Comparison of ENCODE assay signal across 27 cellular contexts in the genomic region with DNA sequence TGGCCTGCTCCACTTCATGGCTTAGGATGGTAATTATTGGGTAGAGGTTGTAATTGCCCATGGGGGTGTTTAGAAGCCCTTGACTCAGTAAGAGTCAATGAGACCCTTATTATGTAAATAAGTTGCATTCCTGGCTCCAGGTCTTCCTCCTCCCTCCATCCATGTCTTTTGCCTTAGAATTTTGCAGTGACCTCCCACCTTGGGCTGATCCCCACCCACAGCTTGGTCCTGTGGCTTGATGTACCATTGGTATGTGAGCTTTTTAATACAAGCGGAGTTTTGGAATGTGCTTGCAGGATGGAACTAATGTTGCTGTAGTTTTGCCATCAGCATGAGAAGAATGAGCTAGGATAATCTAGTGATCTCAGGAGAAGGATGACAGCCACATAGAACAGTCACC.
A peak's percentile ranks its signal among the peaks of the same experiment; 100 is the strongest.
DNase-seq lines count a peak whose midpoint lies in the region; ATAC-seq, FAIRE-seq and TF ChIP-seq lines count a peak whose summit lies in the region.
"Had no signal": no experiment of that assay in that cellular context is flagged by ENCODE, and none has a peak within 500 bp of the region (broad histone marks: within the 10 kb centered on the region; RNA-seq: fewer than 3 reads in every experiment).

No MANE protein-coding gene starts in this region.

- DNase-seq in HepG2 (ENCODE audit: low spot score) (no peak), right lobe of liver (no peak), H1 (ENCODE audit: low read depth in 1 of 2, low spot score in 2 of 2) (peak in 1 of 2 experiments; percentile 44), NOMO-1 (lab: John Stamatoyannopoulos, UW; ENCODE audit: unreplicated experiment in 2 of 2) (no peak), AG08395 (ENCODE audit: low spot score) (no peak)
- no peak for DNase-seq in activated CD4-positive, CD25-positive, alpha-beta regulatory T cell (lab: John Stamatoyannopoulos, UW)
- DNase-seq: activated CD8-positive, alpha-beta memory T cell treated with anti-CD3 and anti-CD28 coated beads, Interleukin-2, amount 50 U/mL, for 4 hours; anterior cingulate cortex; Caco-2; DMS79; left colon; naive thymus-derived CD8-positive, alpha-beta T cell; NCI-H1092 treated with DMSO at 0.1 percent for 48 hours; NCI-H187 treated with DMSO at 0.1 percent for 48 hours; NCI-H2227 treated with DMSO at 0.1 percent for 48 hours; NCI-H748 treated with DMSO at 0.1 percent for 48 hours; stimulated activated naive CD8-positive, alpha-beta T cell treated with anti-CD3 and anti-CD28 coated beads, Interleukin-15, amount 100 ng/mL, for 72 hours; upper lobe of left lung had no signal

- H4K20me1 ChIP-seq in HepG2 (ENCODE audit: insufficient read depth, low read length) (no peaks in the 10 kb centered on the region; the same call in 1 of the 2 replicates), H1 (replicated peaks in 1 of 2; ENCODE audit: control insufficient read depth in 1 of 2, insufficient read depth in 2 of 2, low read length in 2 of 2) (peaks cover 0 to 2% of the 10 kb centered on the region in 2 experiments)
- H4K20me1 ChIP-seq: BLaER1 had no signal

- H3K9me3 ChIP-seq in HepG2 (ENCODE audit: low read length): no peaks in the 10 kb centered on the region
- no peaks in the 10 kb centered on the region for H3K9me3 ChIP-seq in right lobe of liver
- peaks cover 2 to 3% of the 10 kb centered on the region in 2 experiments; a peak in 1 of 4 replicates for H3K9me3 ChIP-seq in H1 (ENCODE audit: insufficient read depth in 2 of 2, low read depth in 1 of 2, low read length in 1 of 2)
- no peaks in the 10 kb centered on the region for H3K9me3 ChIP-seq in muscle layer of duodenum (ENCODE audit: control insufficient read depth in 1 of 2, low read length in 2 of 2)
- H3K9me3 ChIP-seq: A549, BLaER1, Caco-2, upper lobe of left lung had no signal

- no peak overlapping the region for H3K14ac ChIP-seq in H1 (ENCODE audit: insufficient read length)

- TF ChIP-seq POLR2A in HepG2 (IDR thresholded peaks at IDR 0.05; ENCODE audit: insufficient read depth in 1 of 2, low read depth in 2 of 2, low read length in 2 of 2) (no peak), right lobe of liver (IDR thresholded peaks at IDR 0.05) (no peak), H1 (IDR thresholded peaks at IDR 0.05; ENCODE audit: control extremely low read depth in 1 of 2, low read depth in 2 of 2, low read length in 2 of 2) (no peak)

- no peak overlapping the region for H2AFZ ChIP-seq in HepG2 (ENCODE audit: low read length)
- no peak overlapping the region for H2AFZ ChIP-seq in H1 (ENCODE audit: low read length)

- no peak overlapping the region for H2AK5ac ChIP-seq in H1 (ENCODE audit: low read depth, low read length)

- no peak for TF ChIP-seq EP300 in HepG2 (IDR thresholded peaks at IDR 0.05; ENCODE audit: low read depth in 2 of 2, low read length in 2 of 2)
- TF ChIP-seq EP300 in HepG2 (CRISPR knock-in tag; IDR thresholded peaks at IDR 0.05; ENCODE audit: borderline replicate concordance): no peak
- TF ChIP-seq EP300 in H1 (IDR thresholded peaks at IDR 0.05; ENCODE audit: borderline replicate concordance in 1 of 2, low read depth in 2 of 2, low read length in 2 of 2): no peak

- H2BK120ac ChIP-seq in H1 (replicated peaks; ENCODE audit: low read depth, low read length): no peak overlapping the region

- no peaks in the 10 kb centered on the region for H3K23me2 ChIP-seq in H1 (ENCODE audit: low read depth, low read length)

- H3K4me1 ChIP-seq in HepG2 (ENCODE audit: insufficient read depth, low read length): no peaks in the 10 kb centered on the region
- peaks cover 0 to 14% (median 5%) of the 10 kb centered on the region in 4 donors for H3K4me1 ChIP-seq in right lobe of liver
- H3K4me1 ChIP-seq in H1 (replicated peaks in 1 of 4; ENCODE audit: control insufficient read depth in 3 of 4, insufficient read depth in 4 of 4, low read length in 3 of 4): peaks cover 0 to 13% (median 7%) of the 10 kb centered on the region in 4 experiments; a peak in 4 of 7 replicates
- H3K4me1 ChIP-seq in muscle layer of duodenum (ENCODE audit: control insufficient read depth in 1 of 2, insufficient read depth in 2 of 2, low read length in 2 of 2): peaks cover 0 to 7% of the 10 kb centered on the region in 2 donors
- H3K4me1 ChIP-seq: Caco-2 had no signal

- no peak overlapping the region for H3K27ac ChIP-seq in HepG2 (ENCODE audit: extremely low read length, insufficient read depth, low read length)
- H3K27ac ChIP-seq in right lobe of liver: no peak overlapping the region
- H3K27ac ChIP-seq in H1 (ENCODE audit: low read depth, low read length): 0 out of 2 replicates have a peak overlapping the region, but pooled peaks have one; percentile 31
- peak overlapping the region; percentile 35 for H3K27ac ChIP-seq in muscle layer of duodenum (ENCODE audit: low read length)
- H3K27ac ChIP-seq: A549, BLaER1, HL-60, VCaP had no signal

- H3K36me3 ChIP-seq in HepG2 (replicated peaks in 1 of 2; ENCODE audit: control insufficient read depth in 1 of 2, insufficient read depth in 2 of 2, low read length in 2 of 2): peaks cover 9 to 73% of the 10 kb centered on the region in 2 experiments
- H3K36me3 ChIP-seq in right lobe of liver: peaks cover 0 to 11% (median 4%) of the 10 kb centered on the region in 4 donors
- peaks cover 0 to 9% (median 2%) of the 10 kb centered on the region in 4 experiments; a peak in 4 of 8 replicates for H3K36me3 ChIP-seq in H1 (ENCODE audit: control insufficient read depth in 2 of 4, insufficient read depth in 4 of 4, low read length in 3 of 4)
- H3K36me3 ChIP-seq in muscle layer of duodenum (ENCODE audit: control insufficient read depth in 1 of 2, insufficient read depth in 2 of 2, low read length in 2 of 2): peaks cover 6 to 16% of the 10 kb centered on the region in 2 donors

- BruUV-seq in HepG2 (replicated peaks; lab: Mats Ljungman, UMichigan): no TSS peak

- TF ChIP-seq RAD21 in HepG2 (CRISPR knock-in tag; IDR thresholded peaks at IDR 0.05) (no peak), H1 (IDR thresholded peaks at IDR 0.05 in 1 of 2, conservative IDR thresholded peaks at IDR 0.05 in 1 of 2; ENCODE audit: low read depth in 2 of 2, low read length in 2 of 2) (no peak)

- no peak overlapping the region for H3K23ac ChIP-seq in H1 (ENCODE audit: insufficient read length)

- no peak overlapping the region for H3K4ac ChIP-seq in H1 (replicated peaks; ENCODE audit: insufficient read length, low read depth, low read length)

- H3K18ac ChIP-seq in H1 (ENCODE audit: extremely low read depth, low read length): 0 out of 2 replicates have a peak overlapping the region, but pooled peaks have one; percentile 2

- no peak overlapping the region for H3K4me2 ChIP-seq in HepG2 (ENCODE audit: low read depth, low read length)
- H3K4me2 ChIP-seq in H1 (ENCODE audit: insufficient read depth in 1 of 2, low read depth in 2 of 2, low read length in 2 of 2): peak overlapping the region; percentile 6 to 35; a peak in 2 of 4 replicates
- H3K4me2 ChIP-seq: A549, BLaER1 had no signal

- intact Hi-C loops in HepG2 (cut with micrococcal nuclease; ENCODE audit: unreplicated experiment) (no loop called here), right lobe of liver (cut with DNase I) (no loop called here)

- H4K8ac ChIP-seq in H1 (ENCODE audit: extremely low read depth, insufficient read depth, low read length): no peak overlapping the region

- H2BK12ac ChIP-seq in H1 (ENCODE audit: low read depth, low read length): no peak overlapping the region

- H3K79me2 ChIP-seq in HepG2 (ENCODE audit: insufficient read depth, low read length) (peaks cover 65% of the 10 kb centered on the region), H1 (ENCODE audit: control insufficient read depth in 1 of 2, insufficient read depth in 2 of 2, low read length in 2 of 2) (peaks cover 0 to 15% of the 10 kb centered on the region in 2 experiments; a peak in 3 of 4 replicates)

- H3K79me1 ChIP-seq in H1 (ENCODE audit: low read depth, low read length): no peaks in the 10 kb centered on the region; the same call in 1 of the 2 replicates

- no peak overlapping the region for H4K91ac ChIP-seq in H1 (replicated peaks; ENCODE audit: insufficient read length, low read length)

- TF ChIP-seq CTCF in HepG2 (CRISPR knock-in tag; IDR thresholded peaks at IDR 0.05): no peak
- no peak for TF ChIP-seq CTCF in right lobe of liver (IDR thresholded peaks at IDR 0.05)
- TF ChIP-seq CTCF in H1 (IDR thresholded peaks at IDR 0.05; ENCODE audit: control extremely low read depth in 1 of 3, insufficient read depth in 1 of 3, low read depth in 1 of 3, low read length in 3 of 3): no peak

- H2BK5ac ChIP-seq in H1 (ENCODE audit: low read depth, low read length): no peak overlapping the region

- no peak overlapping the region for H2BK20ac ChIP-seq in H1 (ENCODE audit: low read length)

- peak overlapping the region; percentile 10 for H4K5ac ChIP-seq in H1 (ENCODE audit: insufficient read length, low read depth, low read length)

- H3K9ac ChIP-seq in HepG2 (ENCODE audit: insufficient read depth, low read depth, low read length) (no peak overlapping the region), H1 (replicated peaks in 1 of 4; ENCODE audit: extremely low read depth in 1 of 4, low read depth in 3 of 4, low read length in 3 of 4) (no peak overlapping the region)
- H3K9ac ChIP-seq: BLaER1 had no signal

- no peak overlapping the region for H3K4me3 ChIP-seq in HepG2 (replicated peaks in 1 of 3; ENCODE audit: insufficient read depth in 1 of 3, low read depth in 2 of 3, low read length in 3 of 3)
- no peak overlapping the region for H3K4me3 ChIP-seq in right lobe of liver
- peak overlapping the region in 1 of 4 experiments; percentile 28; a peak in 1 of 8 replicates for H3K4me3 ChIP-seq in H1 (ENCODE audit: extremely low read depth in 1 of 4, insufficient read depth in 2 of 4, low read depth in 3 of 4, low read length in 4 of 4)
- no peak overlapping the region for H3K4me3 ChIP-seq in muscle layer of duodenum (ENCODE audit: low read depth in 1 of 2, low read length in 2 of 2)
- H3K4me3 ChIP-seq: A549, BLaER1, upper lobe of left lung had no signal

- in situ Hi-C loops in HepG2 (cut with HindIII; ENCODE audit: extremely low pct_ligation_motif_present, low pct_unique_long_range_greater_than_20kb): no loop called here

- no peak overlapping the region for H2BK15ac ChIP-seq in H1 (ENCODE audit: low read length)

- no peak for FAIRE-seq in HepG2 (lab: Jason Lieb, UNC)
- peak; percentile 78 for FAIRE-seq in H1 (lab: Jason Lieb, UNC)
- FAIRE-seq: A549, endometrium, H54 had no signal

- POLR2A ChIA-PET in HepG2 (lab: Yijun Ruan, JAX) (no interaction called here), H1 (lab: Charles Lee; ENCODE audit: partially characterized antibody) (interaction anchor here (1.0 kb wide), 1 partner anchor 540 kb away, joined by 3 read pairs; the partner anchor contains the start of gene TRIM24)

- H3K27me3 ChIP-seq in HepG2 (ENCODE audit: control insufficient read depth in 1 of 2, insufficient read depth in 2 of 2, low read length in 2 of 2) (no peaks in the 10 kb centered on the region), right lobe of liver (no peaks in the 10 kb centered on the region), H1 (replicated peaks in 1 of 4; ENCODE audit: control insufficient read depth in 3 of 4, extremely low read depth in 1 of 4, insufficient read depth in 3 of 4, low read length in 3 of 4) (no peaks in the 10 kb centered on the region), muscle layer of duodenum (ENCODE audit: low read depth, low read length) (no peaks in the 10 kb centered on the region)
- H3K27me3 ChIP-seq: BLaER1, upper lobe of left lung had no signal

- H3K56ac ChIP-seq in H1 (replicated peaks; ENCODE audit: insufficient read length, low read depth, low read length): no peak overlapping the region

- no peak for ATAC-seq in HepG2
- no peak for ATAC-seq in right lobe of liver
- no peak for ATAC-seq in GM19324 (IDR thresholded peaks at IDR 0.05; ENCODE audit: low FRiP score, unreplicated experiment)
- ATAC-seq: A549; left colon; naive thymus-derived CD8-positive, alpha-beta T cell; SK-N-SH treated with all-trans-retinoic acid at 6 μM for 48 hours; stimulated activated naive CD8-positive, alpha-beta T cell treated with anti-CD3 and anti-CD28 coated beads, Interleukin-15, amount 100 ng/mL, for 72 hours had no signal

- CTCF ChIA-PET in HepG2 (lab: Yijun Ruan, JAX; ENCODE audit: low intra/inter-chr PET ratio, low total read pairs): no interaction called here
- CTCF ChIA-PET in H1 (lab: Charles Lee; ENCODE audit: partially characterized antibody): interaction anchor here (0.8 to 1.6 kb wide), 7 partner anchors 9 to 184 kb away, joined by 3 to 7 read pairs (median 3); no protein-coding TSS in a partner anchor

- WGBS in HepG2 (ENCODE audit: low lambda C conversion rate): 92% methylated on average over 1 of the region's 1 CpG
- 100% methylated on average over 1 of the region's 1 CpG for WGBS in right lobe of liver (ENCODE audit: insufficient coverage, low coverage, low lambda C conversion rate, missing lambda C conversion rate)
- 67% methylated on average over 1 of the region's 1 CpG; no CpG with 5 or more reads in 1 of the 2 experiments for WGBS in H1 (ENCODE audit: extremely low coverage in 1 of 2, insufficient coverage in 1 of 2, insufficient read length in 1 of 2, insufficient replicate concordance in 2 of 2, low coverage in 1 of 2, low lambda C conversion rate in 2 of 2, missing lambda C conversion rate in 1 of 2), 2 experiments

Comparison
In these comparisons a context has a peak if more than half of its experiments do, and no peak if none do; other contexts are left out.
1. H3K27ac ChIP-seq: peak in H1 (single experiment) and muscle layer of duodenum (single experiment); none in HepG2 (single experiment) and right lobe of liver (0 of 3).
2. Of the 41 proteins assayed by ChIP-seq in both HepG2 and H1: peak only in HepG2: none; only in H1: KDM1A; in both: none; in neither: 39; mixed calls (peak in some experiments, not most) for 1.